24 cellular contexts compared by ENCODE assay signal in genomic region chr5:31048282-31048974, GRCh38.
DNase-seq lines count a peak whose midpoint lies in the region; ATAC-seq lines count a peak whose summit lies in the region.
"Had no signal": no experiment of that assay in that cellular context is flagged by ENCODE, and none has a peak within 500 bp of the region (broad histone marks: within the 10 kb centered on the region; RNA-seq: fewer than 3 reads in every experiment).

No MANE protein-coding gene starts in this region.

- ATAC-seq in left lobe of liver (peak; percentile 56), HG03342 (IDR thresholded peaks at IDR 0.05; ENCODE audit: unreplicated experiment) (no peak)
- ATAC-seq: A549, right cardiac atrium, SK-N-SH treated with all-trans-retinoic acid at 6 μM for 48 hours, T-helper 17 cell had no signal

- H3K36me3 ChIP-seq in MG63 = no peaks in the 10 kb centered on the region
- H3K36me3 ChIP-seq: left ventricle myocardium inferior, tibial nerve had no signal

- H3K9me3 ChIP-seq in MG63 = no peaks in the 10 kb centered on the region; the same call in 1 of the 2 replicates
- H3K9me3 ChIP-seq: A549, left ventricle myocardium inferior, tibial nerve had no signal

- DNase-seq in COR-L47 (lab: John Stamatoyannopoulos, UW) = peak; percentile 88
- DNase-seq in NCI-H1092 treated with DMSO at 0.1 percent for 48 hours (lab: John Stamatoyannopoulos, UW) = peak; percentile 93
- peak; percentile 99 for DNase-seq in NCI-H748 treated with DMSO at 0.1 percent for 48 hours (lab: John Stamatoyannopoulos, UW)
- DNase-seq in left lobe of liver (ENCODE audit: low spot score) = no peak
- DNase-seq in MG63 = no peak
- no peak for DNase-seq in dermis blood vessel endothelial cell
- DNase-seq in DMS53 (lab: John Stamatoyannopoulos, UW) = no peak
- DNase-seq: activated gamma-delta T cell treated with Interleukin-2 at 50 U/mL for 16 hours; activated T-cell treated with anti-CD3 and anti-CD28 coated beads, Interleukin-2, amount 50 U/mL, for 1 hour; AML-193; CD4-positive, alpha-beta memory T cell; cerebellar nuclear complex; DMS153; GM23248; left ventricle myocardium inferior; NCI-H2171; NCI-H82; right cardiac atrium; stimulated activated CD4-positive, alpha-beta T cell treated with anti-CD3 and anti-CD28 coated beads, Interleukin-2, amount 100 ng/mL, for 48 hours; T-helper 17 cell had no signal

- no peak overlapping the region for H3K4me3 ChIP-seq in MG63
- H3K4me3 ChIP-seq: A549, GM23248, left ventricle myocardium inferior, tibial nerve had no signal

- H3K27me3 ChIP-seq in MG63 = no peaks in the 10 kb centered on the region
- H3K27me3 ChIP-seq: tibial nerve had no signal

Comparison
In these comparisons a context has a peak if more than half of its experiments do, and no peak if none do; other contexts are left out.
1. DNase-seq: peak in COR-L47 (single experiment), NCI-H1092 treated with DMSO at 0.1 percent for 48 hours (single experiment) and NCI-H748 treated with DMSO at 0.1 percent for 48 hours (single experiment); none in left lobe of liver (single experiment), MG63 (single experiment), dermis blood vessel endothelial cell (single experiment) and DMS53 (single experiment).